13 cellular contexts compared by ENCODE assay signal in genomic region chr12:93273834-93274705, GRCh38.
DNase-seq lines count a peak whose midpoint lies in the region; ATAC-seq and TF ChIP-seq lines count a peak whose summit lies in the region.
"Had no signal": no experiment of that assay in that cellular context is flagged by ENCODE, and none has a peak within 500 bp of the region (broad histone marks: within the 10 kb centered on the region; RNA-seq: fewer than 3 reads in every experiment).

No MANE protein-coding gene starts in this region.

- H3K79me2 ChIP-seq in GM23248 (ENCODE audit: insufficient read depth) (no peaks in the 10 kb centered on the region), parathyroid adenoma (no peaks in the 10 kb centered on the region)

- in situ Hi-C loops in GM23248 (cut with MboI) = no loop called here

- no peaks in the 10 kb centered on the region for H4K20me1 ChIP-seq in GM23248 (ENCODE audit: insufficient read depth)

- H2AFZ ChIP-seq in GM23248 (peak overlapping the region; percentile 73), parathyroid adenoma (peak overlapping the region; percentile 68)

- H3K9me2 ChIP-seq in GM23248 (ENCODE audit: insufficient read depth) = no peaks in the 10 kb centered on the region

- H3K4me3 ChIP-seq in GM23248 (no peak overlapping the region), ectodermal cell (ENCODE audit: insufficient read depth, low read depth, low read length) (no peak overlapping the region), parathyroid adenoma (ENCODE audit: low read depth, low read length) (no peak overlapping the region), H7 (ENCODE audit: insufficient read depth, low read depth, low read length) (no peak overlapping the region), upper lobe of left lung (no peak overlapping the region)

- 28 to 36% methylated on average over 8 of the region's 8 CpGs for WGBS in GM23248 (ENCODE audit: low coverage in 1 of 2, low lambda C conversion rate in 2 of 2, missing lambda C conversion rate in 2 of 2), 2 experiments
- WGBS in ectodermal cell, 2 experiments = 53 to 66% methylated on average over 6 to 8 of the region's 8 CpGs
- WGBS in upper lobe of left lung, 2 donors = 66 to 68% methylated on average over 8 of the region's 8 CpGs

- no peaks in the 10 kb centered on the region for H3K9me3 ChIP-seq in GM23248 (ENCODE audit: low read depth)
- H3K9me3 ChIP-seq in ectodermal cell (ENCODE audit: control insufficient read depth, low read length) = no peaks in the 10 kb centered on the region
- H3K9me3 ChIP-seq in parathyroid adenoma (ENCODE audit: control insufficient read depth, low read length) = no peaks in the 10 kb centered on the region
- H3K9me3 ChIP-seq in upper lobe of left lung = peaks cover 0 to 3% (median 0%) of the 10 kb centered on the region in 4 donors

- H3K27ac ChIP-seq in GM23248 = no peak overlapping the region
- peak overlapping the region; percentile 38 for H3K27ac ChIP-seq in ectodermal cell (ENCODE audit: insufficient read depth, low read depth, low read length, poor library complexity, severe bottlenecking)
- no peak overlapping the region for H3K27ac ChIP-seq in parathyroid adenoma
- H3K27ac ChIP-seq in upper lobe of left lung = no peak overlapping the region

- DNase-seq in GM23248 (no peak), M059J (ENCODE audit: low read depth) (peak; percentile 4), DMS 273 treated with DMSO at 0.1 percent for 48 hours (lab: John Stamatoyannopoulos, UW) (no peak), H7 (no peak), upper lobe of left lung (no peak)
- DNase-seq in stimulated activated CD4-positive, alpha-beta T cell treated with anti-CD3 and anti-CD28 coated beads, Interleukin-2, amount 100 ng/mL, for 24 hours = no peak
- DNase-seq: CD4-positive, CD25-positive, alpha-beta regulatory T cell; erythroblast; NCI-H1105; NCI-H226; stimulated activated CD4-positive, alpha-beta T cell treated with anti-CD3 and anti-CD28 coated beads, Interleukin-2, amount 100 ng/mL, for 48 hours had no signal

- no peak for TF ChIP-seq CTCF in parathyroid adenoma (IDR thresholded peaks at IDR 0.05)
- TF ChIP-seq CTCF in upper lobe of left lung (IDR thresholded peaks at IDR 0.05) = no peak

- H3K36me3 ChIP-seq in GM23248 (ENCODE audit: low read depth) (no peaks in the 10 kb centered on the region), ectodermal cell (ENCODE audit: control insufficient read depth, insufficient read depth, low read length) (no peaks in the 10 kb centered on the region), parathyroid adenoma (ENCODE audit: control insufficient read depth, insufficient read depth, low read length) (no peaks in the 10 kb centered on the region), H7 (replicated peaks; ENCODE audit: control insufficient read depth, insufficient read depth, low read length) (no peaks in the 10 kb centered on the region), upper lobe of left lung (no peaks in the 10 kb centered on the region)

- H3K4me2 ChIP-seq in GM23248 (ENCODE audit: unreplicated experiment) = no peak overlapping the region
- H3K4me2 ChIP-seq in parathyroid adenoma (ENCODE audit: low read length) = no peak overlapping the region

- H3K9ac ChIP-seq in GM23248 = no peak overlapping the region
- no peak overlapping the region for H3K9ac ChIP-seq in parathyroid adenoma

- H3K27me3 ChIP-seq in GM23248 (replicated peaks; ENCODE audit: insufficient read depth) = no peaks in the 10 kb centered on the region
- no peaks in the 10 kb centered on the region for H3K27me3 ChIP-seq in ectodermal cell (ENCODE audit: control insufficient read depth, insufficient read depth, low read length, poor library complexity, severe bottlenecking)
- no peaks in the 10 kb centered on the region for H3K27me3 ChIP-seq in parathyroid adenoma (ENCODE audit: control insufficient read depth, insufficient read depth, low read length)
- H3K27me3 ChIP-seq in H7 (ENCODE audit: control insufficient read depth, insufficient read depth, low read length) = no peaks in the 10 kb centered on the region
- H3K27me3 ChIP-seq in upper lobe of left lung = no peaks in the 10 kb centered on the region

- H3F3A ChIP-seq in GM23248 (ENCODE audit: insufficient read depth) = no peaks in the 10 kb centered on the region

- ATAC-seq in upper lobe of left lung (ENCODE audit: low FRiP score in 2 of 2) = no peak

- no peak for TF ChIP-seq POLR2A in upper lobe of left lung (IDR thresholded peaks at IDR 0.05)

- H3K4me1 ChIP-seq in GM23248 (ENCODE audit: insufficient read depth) (no peaks in the 10 kb centered on the region), ectodermal cell (ENCODE audit: control insufficient read depth, insufficient read depth, low read length) (peaks cover 11% of the 10 kb centered on the region), parathyroid adenoma (no peaks in the 10 kb centered on the region), upper lobe of left lung (no peaks in the 10 kb centered on the region)

- TF ChIP-seq EP300 in upper lobe of left lung (IDR thresholded peaks at IDR 0.05) = no peak
